Comparison of ENCODE assay signal across 23 cellular contexts in the genomic region with DNA sequence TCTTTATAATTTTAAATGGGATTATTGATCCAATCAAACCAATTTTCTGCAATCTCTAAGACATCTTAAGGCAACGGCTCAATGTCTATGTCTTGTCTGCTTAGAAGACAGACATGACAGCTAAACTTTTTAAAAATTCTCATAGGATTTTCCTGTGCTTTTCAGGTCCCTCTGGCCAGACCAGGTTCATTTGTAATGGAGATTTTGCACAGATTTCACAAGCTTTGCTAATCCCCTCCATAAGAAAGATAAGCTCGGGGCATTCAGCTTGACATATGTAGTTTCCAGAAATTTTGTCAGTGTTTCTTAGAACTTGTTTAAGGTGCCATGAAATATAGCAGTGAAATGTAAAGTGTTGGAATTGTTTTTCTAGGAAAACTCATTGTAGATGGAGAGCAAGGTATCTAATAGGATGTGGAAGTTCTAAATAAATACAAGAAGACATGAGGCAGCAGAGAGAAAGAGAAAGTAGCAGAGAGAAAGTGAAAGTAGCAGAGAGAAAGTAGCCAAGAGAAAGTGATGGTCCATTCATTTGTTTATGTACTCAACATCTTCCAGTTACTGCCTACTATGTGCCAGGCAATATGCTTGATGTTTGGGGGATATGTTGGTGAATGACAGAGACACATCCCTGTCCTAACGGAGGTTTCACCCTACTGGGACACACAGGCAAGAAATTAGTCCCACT.
DNase-seq lines count a peak whose midpoint lies in the region; ATAC-seq and TF ChIP-seq lines count a peak whose summit lies in the region.
"Had no signal": no experiment of that assay in that cellular context is flagged by ENCODE, and none has a peak within 500 bp of the region (broad histone marks: within the 10 kb centered on the region; RNA-seq: fewer than 3 reads in every experiment).

No MANE protein-coding gene starts in this region.

- POLR2A ChIA-PET in Caco-2 (lab: Charles Lee), result no interaction called here

- no peak overlapping the region for H3K9ac ChIP-seq in fibroblast of lung (ENCODE audit: insufficient read depth, low read length)
- H3K9ac ChIP-seq in endodermal cell (ENCODE audit: extremely low read depth, low read length, poor library complexity, severe bottlenecking), result no peak overlapping the region

- H3K4me1 Mint-ChIP-seq in Caco-2 (ENCODE audit: low read depth, unreplicated experiment), result no peaks in the 10 kb centered on the region
- peaks cover 5% of the 10 kb centered on the region for H3K4me1 Mint-ChIP-seq in endodermal cell

- H4K20me1 ChIP-seq in fibroblast of lung (ENCODE audit: control insufficient read depth, extremely low read depth, insufficient read depth, low read length), result no peaks in the 10 kb centered on the region

- H3K36me3 ChIP-seq in fibroblast of lung (ENCODE audit: control insufficient read depth, insufficient read depth, low read length), result no peaks in the 10 kb centered on the region
- H3K36me3 ChIP-seq in Caco-2 (ENCODE audit: control insufficient read depth, insufficient read depth, low read length), result no peaks in the 10 kb centered on the region
- no peaks in the 10 kb centered on the region for H3K36me3 ChIP-seq in endodermal cell (ENCODE audit: control insufficient read depth, insufficient read depth, low read length)
- H3K36me3 ChIP-seq: brain microvascular endothelial cell had no signal

- BruUV-seq in Caco-2 (replicated peaks; lab: Mats Ljungman, UMichigan), result no TSS peak

- no peak overlapping the region for H3K27ac ChIP-seq in fibroblast of lung (ENCODE audit: insufficient read depth, low read length)
- no peak overlapping the region for H3K27ac ChIP-seq in endodermal cell (ENCODE audit: low read depth, low read length)
- H3K27ac ChIP-seq: brain microvascular endothelial cell had no signal

- no peaks in the 10 kb centered on the region for H3K9me3 ChIP-seq in fibroblast of lung (ENCODE audit: control insufficient read depth, insufficient read depth, low read depth, low read length)
- no peaks in the 10 kb centered on the region for H3K9me3 ChIP-seq in Caco-2
- no peaks in the 10 kb centered on the region for H3K9me3 ChIP-seq in endodermal cell (ENCODE audit: control insufficient read depth, low read length)

- peak overlapping the region in 1 of 4 experiments; percentile 1 for H3K4me3 ChIP-seq in fibroblast of lung (replicated peaks in 1 of 4; ENCODE audit: control extremely low read depth in 1 of 4, insufficient read depth in 1 of 4, low read depth in 3 of 4, low read length in 4 of 4)
- H3K4me3 ChIP-seq in Caco-2 (ENCODE audit: low read depth, low read length), result no peak overlapping the region
- H3K4me3 ChIP-seq in endodermal cell (ENCODE audit: low read length), result no peak overlapping the region
- H3K4me3 ChIP-seq: GM23338 had no signal

- 90 to 92% methylated on average over 2 to 3 of the region's 3 CpGs for WGBS in endodermal cell (ENCODE audit: insufficient coverage in 1 of 2, insufficient read length in 1 of 2), 2 experiments

- H3K4me2 ChIP-seq in fibroblast of lung (ENCODE audit: extremely low read depth, insufficient read depth, low read length), result peak overlapping the region; percentile 40
- H3K4me2 ChIP-seq: GM23338 had no signal

- H3K4me1 ChIP-seq in fibroblast of lung (ENCODE audit: control insufficient read depth, extremely low read depth, insufficient read depth, low read length) (no peaks in the 10 kb centered on the region), Caco-2 (no peaks in the 10 kb centered on the region), endodermal cell (ENCODE audit: control insufficient read depth, insufficient read depth, low read length) (no peaks in the 10 kb centered on the region)

- no peak overlapping the region for H2AFZ ChIP-seq in fibroblast of lung (ENCODE audit: low read length)
- H2AFZ ChIP-seq: GM23338 had no signal

- H3K27ac Mint-ChIP-seq in Caco-2 (ENCODE audit: unreplicated experiment), result no peak overlapping the region
- no peak overlapping the region for H3K27ac Mint-ChIP-seq in endodermal cell
- H3K27ac Mint-ChIP-seq: activated naive CD8-positive, alpha-beta T cell; activated T-cell treated with anti-CD3 and anti-CD28 coated beads, Interleukin-2, amount 50 U/mL, for 24 hours; GM23338; nephron had no signal

- H3K27me3 ChIP-seq in fibroblast of lung (ENCODE audit: control insufficient read depth, insufficient read depth, low read length) (no peaks in the 10 kb centered on the region), Caco-2 (replicated peaks; ENCODE audit: control insufficient read depth, insufficient read depth, low read length) (no peaks in the 10 kb centered on the region), endodermal cell (ENCODE audit: control insufficient read depth, insufficient read depth, low read length, poor library complexity, severe bottlenecking) (no peaks in the 10 kb centered on the region)
- H3K27me3 ChIP-seq: brain microvascular endothelial cell had no signal

- DNase-seq in ELR (ENCODE audit: low read depth), result peak; percentile 7
- peak; percentile 10 for DNase-seq in LHCN-M2 (ENCODE audit: low read depth)
- no peak for DNase-seq in fibroblast of lung (ENCODE audit: low read depth in 2 of 2)
- DNase-seq in Caco-2, result no peak
- no peak for DNase-seq in activated CD4-positive, alpha-beta T cell treated with anti-CD3 and anti-CD28 coated beads, Interleukin-2, amount 50 U/mL, for 1 hour
- no peak for DNase-seq in NCI-H1694 (lab: John Stamatoyannopoulos, UW)
- DNase-seq in endodermal cell, result no peak
- DNase-seq: activated CD4-positive, alpha-beta T cell treated with anti-CD3 and anti-CD28 coated beads, Interleukin-2, amount 50 U/mL, for 48 hours; activated T-cell treated with anti-CD3 and anti-CD28 coated beads, Interleukin-2, amount 50 U/mL, for 24 hours; brain microvascular endothelial cell; cortex of kidney; foreskin fibroblast; hypothalamus; mesendoderm; NCI-H1417; NCI-H2171 treated with DMSO at 0.1 percent for 48 hours; posterior cingulate gyrus; Right ventricle myocardium superior; stimulated activated CD4-positive, alpha-beta T cell treated with anti-CD3 and anti-CD28 coated beads, Interleukin-4, amount 100 ng/mL, for 24 hours had no signal

- H3K79me2 ChIP-seq in fibroblast of lung (ENCODE audit: control insufficient read depth, insufficient read depth, low read length), result no peaks in the 10 kb centered on the region

- CTCF ChIA-PET in Caco-2 (lab: Charles Lee), result no interaction called here

- TF ChIP-seq CTCF in fibroblast of lung (conservative IDR thresholded peaks at IDR 0.05 in 1 of 2, IDR thresholded peaks at IDR 0.05 in 1 of 2; ENCODE audit: low read depth in 1 of 2, low read length in 2 of 2) (no peak), Caco-2 (IDR thresholded peaks at IDR 0.05; ENCODE audit: insufficient read depth in 1 of 2, low read depth in 1 of 2, low read length in 1 of 2, severe bottlenecking in 1 of 2, unreplicated experiment in 1 of 2) (no peak), endodermal cell (conservative IDR thresholded peaks at IDR 0.05) (no peak)

- H3K4me3 Mint-ChIP-seq in Caco-2 (ENCODE audit: unreplicated experiment), result no peak overlapping the region
- no peak overlapping the region for H3K4me3 Mint-ChIP-seq in endodermal cell
- H3K4me3 Mint-ChIP-seq: activated naive CD8-positive, alpha-beta T cell; activated T-cell treated with anti-CD3 and anti-CD28 coated beads, Interleukin-2, amount 50 U/mL, for 24 hours; GM23338; nephron had no signal

- H3K36me3 Mint-ChIP-seq in Caco-2 (ENCODE audit: insufficient read depth, unreplicated experiment) (no peaks in the 10 kb centered on the region), endodermal cell (ENCODE audit: low read depth) (no peaks in the 10 kb centered on the region)
- H3K36me3 Mint-ChIP-seq: activated naive CD8-positive, alpha-beta T cell had no signal

- H3K27me3 Mint-ChIP-seq in Caco-2 (ENCODE audit: insufficient read depth, unreplicated experiment) (no peaks in the 10 kb centered on the region), endodermal cell (ENCODE audit: insufficient read depth) (no peaks in the 10 kb centered on the region)
- H3K27me3 Mint-ChIP-seq: activated naive CD8-positive, alpha-beta T cell; activated T-cell treated with anti-CD3 and anti-CD28 coated beads, Interleukin-2, amount 50 U/mL, for 24 hours had no signal

- peak; percentile 75 for ATAC-seq in GM21786 (IDR thresholded peaks at IDR 0.05; ENCODE audit: unreplicated experiment)
- ATAC-seq: GM23338 had no signal

- intact Hi-C loops in Caco-2 (cut with micrococcal nuclease; ENCODE audit: unreplicated experiment), result no loop called here

- H3K9me3 Mint-ChIP-seq in Caco-2 (ENCODE audit: unreplicated experiment) (peaks cover 11% of the 10 kb centered on the region), endodermal cell (peaks cover 7% of the 10 kb centered on the region)

Comparison
In these comparisons a context has a peak if more than half of its experiments do, and no peak if none do; other contexts are left out.
1. DNase-seq: peak in ELR (single experiment) and LHCN-M2 (single experiment); none in fibroblast of lung (0 of 2), Caco-2 (0 of 2), activated CD4-positive, alpha-beta T cell treated with anti-CD3 and anti-CD28 coated beads, Interleukin-2, amount 50 U/mL, for 1 hour (single experiment), NCI-H1694 (single experiment) and endodermal cell (single experiment).